8 cellular contexts compared by ENCODE assay signal in genomic region chr11:13114566-13115465, GRCh38.
DNase-seq lines count a peak whose midpoint lies in the region; ATAC-seq and TF ChIP-seq lines count a peak whose summit lies in the region.

No MANE protein-coding gene starts in this region.

- in situ Hi-C loops in SK-MEL-5 (cut with HindIII; ENCODE audit: low pct_unique_long_range_greater_than_20kb, low sequenced_read_pairs), result no loop called here

- H3K9me3 Mint-ChIP-seq in CD4-positive, alpha-beta T cell, result no peaks in the 10 kb centered on the region

- H3K27me3 ChIP-seq in suprapubic skin, result no peaks in the 10 kb centered on the region
- no peaks in the 10 kb centered on the region for H3K27me3 ChIP-seq in CD4-positive, alpha-beta T cell (ENCODE audit: control insufficient read depth, insufficient read depth, low read length)

- TF ChIP-seq POLR2A in suprapubic skin (IDR thresholded peaks at IDR 0.05), result no peak

- peaks cover 34% of the 10 kb centered on the region for H3K27me3 Mint-ChIP-seq in CD4-positive, alpha-beta T cell

- peak; percentile 83 for ATAC-seq in mucosa of descending colon
- ATAC-seq in CD4-positive, alpha-beta T cell (ENCODE audit: poor library complexity), result no peak
- ATAC-seq in stimulated activated naive CD8-positive, alpha-beta T cell treated with anti-CD3 and anti-CD28 coated beads, Interleukin-15, Interleukin-2, amounts not matched to agents 100 U/mL and 50 U/mL, for 24 hours, result no peak

- CTCF ChIA-PET in CD4-positive, alpha-beta T cell (lab: Charles Lee), result interaction anchor here (0.6 to 0.7 kb wide), 2 partner anchors 30 to 31 kb away, joined by 3 to 4 read pairs; no protein-coding TSS in a partner anchor

- TF ChIP-seq EP300 in suprapubic skin (IDR thresholded peaks at IDR 0.05), result no peak

- WGBS in suprapubic skin, result 80% methylated on average over 6 of the region's 6 CpGs

- H3K4me3 Mint-ChIP-seq in CD4-positive, alpha-beta T cell, result no peak overlapping the region

- no peaks in the 10 kb centered on the region for H3K4me1 ChIP-seq in mucosa of descending colon (ENCODE audit: low read depth)
- peaks cover 10% of the 10 kb centered on the region for H3K4me1 ChIP-seq in suprapubic skin

- H3K4me3 ChIP-seq in mucosa of descending colon (no peak overlapping the region), suprapubic skin (no peak overlapping the region)

- POLR2A ChIA-PET in CD4-positive, alpha-beta T cell (lab: Charles Lee), result no interaction called here

- no peaks in the 10 kb centered on the region for H3K36me3 Mint-ChIP-seq in CD4-positive, alpha-beta T cell (ENCODE audit: low read depth)

- H3K27ac Mint-ChIP-seq in CD4-positive, alpha-beta T cell, result no peak overlapping the region

- H3K36me3 ChIP-seq in mucosa of descending colon (ENCODE audit: low read depth), result no peaks in the 10 kb centered on the region
- H3K36me3 ChIP-seq in suprapubic skin, result no peaks in the 10 kb centered on the region

- peak; percentile 39; the same call in 2 of the 3 replicates for TF ChIP-seq CTCF in GM12872 (IDR thresholded peaks at IDR 0.05; ENCODE audit: insufficient read depth, low read depth, low read length)
- peak; percentile 27; the same call in 1 of the 2 replicates for TF ChIP-seq CTCF in LNCAP (IDR thresholded peaks at IDR 0.05)
- no peak for TF ChIP-seq CTCF in mucosa of descending colon (IDR thresholded peaks at IDR 0.05)
- no peak for TF ChIP-seq CTCF in suprapubic skin (IDR thresholded peaks at IDR 0.05)
- no peak for TF ChIP-seq CTCF in CD4-positive, alpha-beta T cell (IDR thresholded peaks at IDR 0.05)

- intact Hi-C loops in mucosa of descending colon (cut with DNase I, micrococcal nuclease), result no loop called here
- intact Hi-C loops in CD4-positive, alpha-beta T cell (cut with DNase I, micrococcal nuclease), result no loop called here

- no peaks in the 10 kb centered on the region for H3K4me1 Mint-ChIP-seq in CD4-positive, alpha-beta T cell (ENCODE audit: low read depth)

- DNase-seq in SK-MEL-5 (ENCODE audit: low read depth, low spot score) (peak; percentile 48), mucosa of descending colon (peak in 1 of 3 donors; percentile 25), suprapubic skin (ENCODE audit: low spot score in 2 of 2) (no peak), GOT3 (lab: John Stamatoyannopoulos, UW) (no peak)
- DNase-seq in CD4-positive, alpha-beta T cell, result no peak
- no peak for DNase-seq in stimulated activated naive CD8-positive, alpha-beta T cell treated with anti-CD3 and anti-CD28 coated beads, Interleukin-15, Interleukin-2, amounts not matched to agents 100 U/mL and 50 U/mL, for 24 hours

- H3K27ac ChIP-seq in suprapubic skin, result no peak overlapping the region
- no peak overlapping the region for H3K27ac ChIP-seq in CD4-positive, alpha-beta T cell (ENCODE audit: low read depth, low read length)

- H3K9me3 ChIP-seq in mucosa of descending colon, result no peaks in the 10 kb centered on the region
- H3K9me3 ChIP-seq in suprapubic skin, result no peaks in the 10 kb centered on the region
- no peaks in the 10 kb centered on the region for H3K9me3 ChIP-seq in CD4-positive, alpha-beta T cell (ENCODE audit: control insufficient read depth, low read length)

Comparison
In these comparisons a context has a peak if more than half of its experiments do, and no peak if none do; other contexts are left out.
1. CTCF ChIP-seq: peak in GM12872 (single experiment) and LNCAP (single experiment); none in mucosa of descending colon (single experiment), suprapubic skin (0 of 2) and CD4-positive, alpha-beta T cell (single experiment).